34 cellular contexts compared by ENCODE assay signal in genomic region chr19:10020851-10021250, GRCh38. TPM values are rescaled to one million over a fixed set of nuclear protein-coding genes. Genes with fewer than 3 reads are reported as not detected.
"Had no signal": no experiment of that assay in that cellular context is flagged by ENCODE, and none has a peak within 500 bp of the region (broad histone marks: within the 10 kb centered on the region; RNA-seq: fewer than 3 reads in every experiment).

No MANE protein-coding gene starts in this region.

- H3K27me3 ChIP-seq: gastrocnemius medialis had no signal

- H3K36me3 ChIP-seq: esophagus squamous epithelium, gastrocnemius medialis, heart right ventricle, left lung, lower lobe of right lung had no signal

- H3K27ac ChIP-seq: coronary artery, dorsolateral prefrontal cortex, epithelial cell of prostate, esophagus squamous epithelium, gastrocnemius medialis, heart right ventricle, left lung, lower lobe of right lung had no signal

- DNase-seq: dermis blood vessel endothelial cell; dorsolateral prefrontal cortex; effector CD4-positive, alpha-beta T cell; effector memory CD8-positive, alpha-beta T cell; endodermal cell; erythroblast; esophagus squamous epithelium; foreskin fibroblast; foreskin melanocyte; gastrocnemius medialis; glutamatergic neuron; head of caudate nucleus; heart right ventricle; hippocampal formation; left cardiac atrium; left lung; left ventricle myocardium superior; lower lobe of right lung; mesenchymal stem cell; mucosa of descending colon had no signal

- H3K4me3 ChIP-seq: coronary artery, dorsolateral prefrontal cortex, esophagus squamous epithelium, gastrocnemius medialis, heart right ventricle, left lung, lower lobe of right lung, mucosa of descending colon had no signal

- ATAC-seq: effector memory CD8-positive, alpha-beta T cell; gastrocnemius medialis; heart right ventricle; left cardiac atrium; left lung; left ventricle myocardium superior; lower lobe of right lung; mucosa of descending colon had no signal

- FAIRE-seq: colon, endometrium, islet of Langerhans, keratinocyte had no signal

- H3K4me1 ChIP-seq: esophagus squamous epithelium, gastrocnemius medialis, heart right ventricle, left lung, lower lobe of right lung had no signal

- H3K9me3 ChIP-seq: esophagus squamous epithelium, gastrocnemius medialis, heart right ventricle, left lung, lower lobe of right lung, mucosa of descending colon had no signal

RNA-seq across cellular contexts. Expression of gene RDH8, which starts 7.6 kb away (rescaled TPM):
- total RNA-seq: dermis blood vessel endothelial cell, dorsolateral prefrontal cortex, endodermal cell, esophagus mucosa, esophagus squamous epithelium, gastrocnemius medialis, glomerular endothelial cell, heart right ventricle, kidney epithelial cell, left cardiac atrium, left lung, left ventricle myocardium superior, lower leg skin, lower lobe of right lung, lung microvascular endothelial cell, mesenteric fat pad, mesothelial cell of epicardium, mucosa of descending colon, myocyte had no signal
- polyA plus RNA-seq: heart right ventricle, keratinocyte had no signal
